25 cellular contexts compared by ENCODE assay signal in the genomic region with DNA sequence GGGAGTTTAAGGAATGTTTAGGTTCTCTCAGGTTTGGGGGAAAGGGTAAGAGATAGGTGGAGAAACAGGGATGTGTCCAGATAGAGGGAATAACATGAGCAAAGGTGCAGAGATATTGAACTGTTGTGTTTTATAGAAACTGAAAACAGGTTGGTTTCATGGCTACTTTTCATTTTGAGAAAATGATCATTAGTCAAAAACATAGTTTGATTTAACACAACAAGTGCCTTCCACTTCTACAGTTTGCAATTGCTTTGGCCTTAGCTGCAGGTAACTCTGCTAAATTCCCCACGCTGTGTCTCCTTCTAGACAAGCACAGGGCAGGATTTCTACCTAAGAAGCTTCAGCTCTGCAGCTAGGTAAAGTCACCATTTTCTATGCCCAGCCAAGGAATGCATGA.
"Had no signal": no experiment of that assay in that cellular context is flagged by ENCODE, and none has a peak within 500 bp of the region (broad histone marks: within the 10 kb centered on the region; RNA-seq: fewer than 3 reads in every experiment).

No MANE protein-coding gene starts in this region.

- H3K4me3 Mint-ChIP-seq: activated CD4-positive, alpha-beta memory T cell treated with anti-CD3 and anti-CD28 coated beads, Interleukin-2, amount 10 ng/mL, durations not matched to agents 7 days and 5 days; activated CD4-positive, alpha-beta T cell treated with anti-CD3 and anti-CD28 coated beads, Interleukin-2, amount 10 ng/mL, durations not matched to agents 7 days and 5 days; activated naive CD4-positive, alpha-beta T cell treated with anti-CD3 and anti-CD28 coated beads, Interleukin-2, amount 50 U/mL, for 24 hours; activated T-cell treated with anti-CD3 and anti-CD28 coated beads, Interleukin-2, amount 50 U/mL, for 72 hours; T-cell had no signal

- H3K4me3 ChIP-seq: coronary artery, MG63, SK-N-MC had no signal

- H3K27ac Mint-ChIP-seq: activated CD4-positive, alpha-beta memory T cell treated with anti-CD3 and anti-CD28 coated beads, Interleukin-2, amount 10 ng/mL, durations not matched to agents 7 days and 5 days; activated CD4-positive, alpha-beta T cell treated with anti-CD3 and anti-CD28 coated beads, Interleukin-2, amount 10 ng/mL, durations not matched to agents 7 days and 5 days; activated naive CD4-positive, alpha-beta T cell treated with anti-CD3 and anti-CD28 coated beads, Interleukin-2, amount 50 U/mL, for 24 hours; activated T-cell treated with anti-CD3 and anti-CD28 coated beads, Interleukin-2, amount 50 U/mL, for 72 hours; T-cell had no signal

- H3K9me3 Mint-ChIP-seq: activated CD4-positive, alpha-beta memory T cell treated with anti-CD3 and anti-CD28 coated beads, Interleukin-2, amount 10 ng/mL, durations not matched to agents 7 days and 5 days; activated naive CD4-positive, alpha-beta T cell treated with anti-CD3 and anti-CD28 coated beads, Interleukin-2, amount 50 U/mL, for 24 hours; activated T-cell treated with anti-CD3 and anti-CD28 coated beads, Interleukin-2, amount 50 U/mL, for 72 hours; T-cell had no signal

- H3K36me3 Mint-ChIP-seq: activated naive CD4-positive, alpha-beta T cell treated with anti-CD3 and anti-CD28 coated beads, Interleukin-2, amount 50 U/mL, for 24 hours; T-cell had no signal

- H3K9me3 ChIP-seq: MG63 had no signal

- DNase-seq: activated CD4-positive, alpha-beta memory T cell treated with anti-CD3 and anti-CD28 coated beads, Interleukin-2, amount 10 ng/mL, durations not matched to agents 7 days and 5 days; activated CD4-positive, alpha-beta T cell treated with anti-CD3 and anti-CD28 coated beads, Interleukin-2, amount 10 ng/mL, durations not matched to agents 7 days and 5 days; activated CD4-positive, CD25-positive, alpha-beta regulatory T cell; activated naive CD4-positive, alpha-beta T cell; activated T-cell treated with anti-CD3 and anti-CD28 coated beads for 4 hours; activated T-cell treated with anti-CD3 and anti-CD28 coated beads, Interleukin-2, amount 50 U/mL, for 72 hours; aorta; central memory CD4-positive, alpha-beta T cell; MG63; MV-4-11; NCI-H1092 treated with DMSO at 0.1 percent for 48 hours; NCI-H1417 treated with DMSO at 0.1 percent for 48 hours; NCI-H1694; NCI-H2029; NCI-H2107; NCI-H2171 treated with DMSO at 0.1 percent for 48 hours; NCI-H226; NCI-H526; NCI-H82; T-cell had no signal

- ATAC-seq: T-cell had no signal

- H3K36me3 ChIP-seq: MG63 had no signal

- H3K27ac ChIP-seq: coronary artery, SK-N-MC, VCaP had no signal

- FAIRE-seq: bronchial epithelial cell had no signal

- H3K27me3 ChIP-seq: MG63 had no signal

- H3K27me3 Mint-ChIP-seq: activated CD4-positive, alpha-beta memory T cell treated with anti-CD3 and anti-CD28 coated beads, Interleukin-2, amount 10 ng/mL, durations not matched to agents 7 days and 5 days; activated CD4-positive, alpha-beta T cell treated with anti-CD3 and anti-CD28 coated beads, Interleukin-2, amount 10 ng/mL, durations not matched to agents 7 days and 5 days; activated naive CD4-positive, alpha-beta T cell treated with anti-CD3 and anti-CD28 coated beads, Interleukin-2, amount 50 U/mL, for 24 hours; T-cell had no signal
